Comparison of ENCODE assay signal across 9 cellular contexts in genomic region chr12:60494249-60494648, GRCh38.
A peak's percentile ranks its signal among the peaks of the same experiment; 100 is the strongest.
DNase-seq lines count a peak whose midpoint lies in the region; ATAC-seq, FAIRE-seq and TF ChIP-seq lines count a peak whose summit lies in the region.
"Had no signal": no experiment of that assay in that cellular context is flagged by ENCODE, and none has a peak within 500 bp of the region (broad histone marks: within the 10 kb centered on the region; RNA-seq: fewer than 3 reads in every experiment).

No MANE protein-coding gene starts in this region.

- H3K27ac ChIP-seq in HepG2 (ENCODE audit: extremely low read length, insufficient read depth, low read length): no peak overlapping the region
- H3K27ac ChIP-seq in suprapubic skin: no peak overlapping the region

- intact Hi-C loops in HepG2 (cut with micrococcal nuclease; ENCODE audit: unreplicated experiment): loop anchor here (1.0 to 5.0 kb wide), 2 partner anchors 388 to 1092 kb away; no protein-coding TSS in a partner anchor
- intact Hi-C loops in activated naive CD4-positive, alpha-beta T cell treated with anti-CD3 and anti-CD28 coated beads for 36 hours (cut with micrococcal nuclease): no loop called here

- no peaks in the 10 kb centered on the region for H3K27me3 ChIP-seq in adipocyte (replicated peaks; ENCODE audit: control insufficient read depth, insufficient read depth, low read length)
- H3K27me3 ChIP-seq in HepG2 (ENCODE audit: control insufficient read depth in 1 of 2, insufficient read depth in 2 of 2, low read length in 2 of 2): no peaks in the 10 kb centered on the region
- H3K27me3 ChIP-seq in suprapubic skin: no peaks in the 10 kb centered on the region

- peaks cover 3% of the 10 kb centered on the region for H3K9me3 Mint-ChIP-seq in activated naive CD4-positive, alpha-beta T cell treated with anti-CD3 and anti-CD28 coated beads for 36 hours

- no peak for TF ChIP-seq RAD21 in HepG2 (CRISPR knock-in tag; IDR thresholded peaks at IDR 0.05)

- no peak overlapping the region for H3K4me3 ChIP-seq in Jurkat, Clone E6-1 (ENCODE audit: low read length)
- H3K4me3 ChIP-seq in adipocyte (ENCODE audit: low read length) (no peak overlapping the region), HepG2 (replicated peaks in 1 of 3; ENCODE audit: insufficient read depth in 1 of 3, low read depth in 2 of 3, low read length in 3 of 3) (no peak overlapping the region), suprapubic skin (no peak overlapping the region)

- H2AFZ ChIP-seq in HepG2 (ENCODE audit: low read length): no peak overlapping the region

- no peak overlapping the region for H3K27ac Mint-ChIP-seq in activated naive CD4-positive, alpha-beta T cell treated with anti-CD3 and anti-CD28 coated beads for 36 hours

- 0% methylated on average over 2 of the region's 2 CpGs for WGBS in HepG2 (ENCODE audit: low lambda C conversion rate)
- 7% methylated on average over 2 of the region's 2 CpGs for WGBS in suprapubic skin

- TF ChIP-seq CTCF in HepG2 (CRISPR knock-in tag; IDR thresholded peaks at IDR 0.05): peak; percentile 64
- TF ChIP-seq CTCF in suprapubic skin (IDR thresholded peaks at IDR 0.05): peak in 1 of 2 donors; percentile 12

- CTCF ChIA-PET in HepG2 (lab: Yijun Ruan, JAX; ENCODE audit: low intra/inter-chr PET ratio, low total read pairs): interaction anchor here (1.4 kb wide), 1 partner anchor 237 kb away, joined by 6 read pairs; no protein-coding TSS in a partner anchor
- CTCF ChIA-PET in activated naive CD4-positive, alpha-beta T cell treated with anti-CD3 and anti-CD28 coated beads for 36 hours (lab: Charles Lee): no interaction called here

- ATAC-seq in HepG2 (peak; percentile 63), GM19463 (IDR thresholded peaks at IDR 0.05; ENCODE audit: unreplicated experiment) (no peak)

- DNase-seq in G401 (ENCODE audit: low spot score) (peak; percentile 19), adipocyte (ENCODE audit: low read depth) (peak; percentile 82), HepG2 (ENCODE audit: low spot score) (peak; percentile 32), suprapubic skin (ENCODE audit: low spot score in 2 of 2) (no peak), cortex of kidney (lab: John Stamatoyannopoulos, UW) (no peak)
- DNase-seq in Jurkat, Clone E6-1 (ENCODE audit: low read depth, low spot score): peak; percentile 7
- DNase-seq in activated naive CD4-positive, alpha-beta T cell treated with anti-CD3 and anti-CD28 coated beads for 36 hours: no peak

- FAIRE-seq in HepG2 (lab: Jason Lieb, UNC): no peak
- FAIRE-seq: TTC549 had no signal

- no peaks in the 10 kb centered on the region for H3K27me3 Mint-ChIP-seq in activated naive CD4-positive, alpha-beta T cell treated with anti-CD3 and anti-CD28 coated beads for 36 hours (ENCODE audit: low read depth)

- POLR2A ChIA-PET in HepG2 (lab: Yijun Ruan, JAX): no interaction called here

- H4K20me1 ChIP-seq in HepG2 (ENCODE audit: insufficient read depth, low read length): no peaks in the 10 kb centered on the region

- TF ChIP-seq POLR2A in HepG2 (IDR thresholded peaks at IDR 0.05; ENCODE audit: insufficient read depth in 1 of 2, low read depth in 2 of 2, low read length in 2 of 2) (no peak), suprapubic skin (IDR thresholded peaks at IDR 0.05) (no peak)

- no TSS peak for BruUV-seq in HepG2 (replicated peaks; lab: Mats Ljungman, UMichigan)

- no peaks in the 10 kb centered on the region for H3K9me3 ChIP-seq in adipocyte (ENCODE audit: control insufficient read depth, low read length)
- no peaks in the 10 kb centered on the region for H3K9me3 ChIP-seq in HepG2 (ENCODE audit: low read length)
- H3K9me3 ChIP-seq in suprapubic skin: no peaks in the 10 kb centered on the region

- H3K4me1 ChIP-seq in adipocyte (ENCODE audit: control insufficient read depth, insufficient read depth, low read length): no peaks in the 10 kb centered on the region
- H3K4me1 ChIP-seq in HepG2 (ENCODE audit: insufficient read depth, low read length): no peaks in the 10 kb centered on the region
- H3K4me1 ChIP-seq in suprapubic skin: no peaks in the 10 kb centered on the region

- no peak overlapping the region for H3K4me3 Mint-ChIP-seq in activated naive CD4-positive, alpha-beta T cell treated with anti-CD3 and anti-CD28 coated beads for 36 hours

- no peak overlapping the region for H3K4me2 ChIP-seq in HepG2 (ENCODE audit: low read depth, low read length)

- in situ Hi-C loops in G401 (cut with HindIII; ENCODE audit: low sequenced_read_pairs): no loop called here
- in situ Hi-C loops in HepG2 (cut with HindIII; ENCODE audit: extremely low pct_ligation_motif_present, low pct_unique_long_range_greater_than_20kb): no loop called here

- H3K36me3 ChIP-seq in adipocyte (ENCODE audit: control insufficient read depth, insufficient read depth, low read length, severe bottlenecking) (no peaks in the 10 kb centered on the region), HepG2 (replicated peaks in 1 of 2; ENCODE audit: control insufficient read depth in 1 of 2, insufficient read depth in 2 of 2, low read length in 2 of 2) (no peaks in the 10 kb centered on the region), suprapubic skin (no peaks in the 10 kb centered on the region)

- H3K4me1 Mint-ChIP-seq in activated naive CD4-positive, alpha-beta T cell treated with anti-CD3 and anti-CD28 coated beads for 36 hours (ENCODE audit: low read depth): no peaks in the 10 kb centered on the region

- H3K36me3 Mint-ChIP-seq in activated naive CD4-positive, alpha-beta T cell treated with anti-CD3 and anti-CD28 coated beads for 36 hours (ENCODE audit: low read depth): no peaks in the 10 kb centered on the region

- H3K79me2 ChIP-seq in HepG2 (ENCODE audit: insufficient read depth, low read length): no peaks in the 10 kb centered on the region

- no peak for TF ChIP-seq EP300 in HepG2 (IDR thresholded peaks at IDR 0.05; ENCODE audit: low read depth in 2 of 2, low read length in 2 of 2)
- no peak for TF ChIP-seq EP300 in HepG2 (CRISPR knock-in tag; IDR thresholded peaks at IDR 0.05; ENCODE audit: borderline replicate concordance)
- no peak for TF ChIP-seq EP300 in suprapubic skin (IDR thresholded peaks at IDR 0.05)

- H3K9ac ChIP-seq in adipocyte (ENCODE audit: low read length) (no peak overlapping the region), HepG2 (ENCODE audit: insufficient read depth, low read depth, low read length) (no peak overlapping the region)

TF ChIP-seq in HepG2, 621 proteins besides CTCF, POLR2A, EP300 and RAD21:
- TF ChIP-seq STAG1 (CRISPR knock-in tag; IDR thresholded peaks at IDR 0.05) (peak; percentile 76), ZNF749 (CRISPR knock-in tag; IDR thresholded peaks at IDR 0.05; ENCODE audit: borderline replicate concordance) (no peak), SMC3 (IDR thresholded peaks at IDR 0.05; ENCODE audit: low read length) (peak; percentile 62; the same call in 1 of the 2 replicates)
TF ChIP-seq in HepG2: peak in this region for 2.

Comparison
In these comparisons a context has a peak if more than half of its experiments do, and no peak if none do; other contexts are left out.
1. DNase-seq: peak in G401 (single experiment), Jurkat, Clone E6-1 (single experiment), adipocyte (single experiment) and HepG2 (single experiment); none in activated naive CD4-positive, alpha-beta T cell treated with anti-CD3 and anti-CD28 coated beads for 36 hours (single experiment), suprapubic skin (0 of 2) and cortex of kidney (single experiment).